ENCODE assay signal across 28 cellular contexts in genomic region chr21:32962286-32962685, GRCh38.
"Had no signal": no experiment of that assay in that cellular context is flagged by ENCODE, and none has a peak within 500 bp of the region (broad histone marks: within the 10 kb centered on the region; RNA-seq: fewer than 3 reads in every experiment).

No MANE protein-coding gene starts in this region.

- H3K4me1 Mint-ChIP-seq: endodermal cell had no signal

- DNase-seq: effector CD8-positive, alpha-beta T cell; endodermal cell; foreskin fibroblast; gastrocnemius medialis; heart right ventricle; hippocampal formation; left cardiac atrium; left lung; lower lobe of right lung; naive thymus-derived CD8-positive, alpha-beta T cell; nephron progenitor cell; right lobe of liver; small intestine; stimulated activated CD4-positive, alpha-beta T cell treated with anti-CD3 and anti-CD28 coated beads, Interleukin-12 subunit alpha, Interleukin-12 subunit beta, amount 100 ng/mL, for 4 hours; stimulated activated CD4-positive, alpha-beta T cell treated with anti-CD3 and anti-CD28 coated beads, Interleukin-1b, Interleukin-23, amount 100 ng/mL, for 48 hours; stimulated activated CD4-positive, alpha-beta T cell treated with anti-CD3 and anti-CD28 coated beads, Interleukin-4, amount 100 ng/mL, for 1 hour; stimulated activated CD8-positive, alpha-beta memory T cell treated with anti-CD3 and anti-CD28 coated beads, Interleukin-4, amount 100 ng/mL, for 48 hours; stimulated activated naive CD4-positive, alpha-beta T cell; stimulated activated naive CD8-positive, alpha-beta T cell treated with anti-CD3 and anti-CD28 coated beads, Interleukin-15, amount 100 ng/mL, for 72 hours; transverse colon; upper lobe of right lung; uterus had no signal

- H3K4me1 ChIP-seq: gastrocnemius medialis, heart right ventricle, left lung, lower lobe of right lung, parathyroid adenoma, right lobe of liver, suprapubic skin, transverse colon, upper lobe of right lung, uterus had no signal

- H2AFZ ChIP-seq: parathyroid adenoma had no signal

- H3K9me3 ChIP-seq: gastrocnemius medialis, heart right ventricle, left lung, lower lobe of right lung, neutrophil, right lobe of liver, suprapubic skin, transverse colon, upper lobe of right lung, uterus had no signal

- H3K27me3 ChIP-seq: right lobe of liver had no signal

- H3K4me3 ChIP-seq: gastrocnemius medialis, heart right ventricle, left lung, lower lobe of right lung, right lobe of liver, suprapubic skin, transverse colon, upper lobe of right lung, uterus had no signal

- H3K4me3 Mint-ChIP-seq: dendritic cell treated with granulocyte-macrophage colony-stimulating factor and Interleukin-4, amounts not matched to agents 40 ng/mL and 50 ng/mL, for 4 days; endodermal cell; naive thymus-derived CD8-positive, alpha-beta T cell; nephron progenitor cell; stimulated activated naive CD8-positive, alpha-beta T cell treated with anti-CD3 and anti-CD28 coated beads, Interleukin-15, amount 100 ng/mL, for 72 hours had no signal

- H3K27ac ChIP-seq: epithelial cell of prostate, gastrocnemius medialis, heart right ventricle, left lung, lower lobe of right lung, neutrophil, parathyroid adenoma, right lobe of liver, suprapubic skin, transverse colon, upper lobe of right lung, uterus had no signal

- H3K9ac ChIP-seq: parathyroid adenoma had no signal

- H3K9me3 Mint-ChIP-seq: dendritic cell treated with granulocyte-macrophage colony-stimulating factor and Interleukin-4, amounts not matched to agents 40 ng/mL and 50 ng/mL, for 4 days; naive thymus-derived CD8-positive, alpha-beta T cell; stimulated activated naive CD8-positive, alpha-beta T cell treated with anti-CD3 and anti-CD28 coated beads, Interleukin-15, amount 100 ng/mL, for 72 hours had no signal

- H3K27ac Mint-ChIP-seq: dendritic cell treated with granulocyte-macrophage colony-stimulating factor and Interleukin-4, amounts not matched to agents 40 ng/mL and 50 ng/mL, for 4 days; endodermal cell; naive thymus-derived CD8-positive, alpha-beta T cell; nephron progenitor cell; progenitor cell of endocrine pancreas; stimulated activated naive CD8-positive, alpha-beta T cell treated with anti-CD3 and anti-CD28 coated beads, Interleukin-15, amount 100 ng/mL, for 72 hours had no signal

- H3K79me2 ChIP-seq: parathyroid adenoma had no signal

- H3K36me3 ChIP-seq: gastrocnemius medialis, heart right ventricle, left lung, lower lobe of right lung, neutrophil, right lobe of liver, suprapubic skin, transverse colon, upper lobe of right lung, uterus had no signal
